In the genomic region with DNA sequence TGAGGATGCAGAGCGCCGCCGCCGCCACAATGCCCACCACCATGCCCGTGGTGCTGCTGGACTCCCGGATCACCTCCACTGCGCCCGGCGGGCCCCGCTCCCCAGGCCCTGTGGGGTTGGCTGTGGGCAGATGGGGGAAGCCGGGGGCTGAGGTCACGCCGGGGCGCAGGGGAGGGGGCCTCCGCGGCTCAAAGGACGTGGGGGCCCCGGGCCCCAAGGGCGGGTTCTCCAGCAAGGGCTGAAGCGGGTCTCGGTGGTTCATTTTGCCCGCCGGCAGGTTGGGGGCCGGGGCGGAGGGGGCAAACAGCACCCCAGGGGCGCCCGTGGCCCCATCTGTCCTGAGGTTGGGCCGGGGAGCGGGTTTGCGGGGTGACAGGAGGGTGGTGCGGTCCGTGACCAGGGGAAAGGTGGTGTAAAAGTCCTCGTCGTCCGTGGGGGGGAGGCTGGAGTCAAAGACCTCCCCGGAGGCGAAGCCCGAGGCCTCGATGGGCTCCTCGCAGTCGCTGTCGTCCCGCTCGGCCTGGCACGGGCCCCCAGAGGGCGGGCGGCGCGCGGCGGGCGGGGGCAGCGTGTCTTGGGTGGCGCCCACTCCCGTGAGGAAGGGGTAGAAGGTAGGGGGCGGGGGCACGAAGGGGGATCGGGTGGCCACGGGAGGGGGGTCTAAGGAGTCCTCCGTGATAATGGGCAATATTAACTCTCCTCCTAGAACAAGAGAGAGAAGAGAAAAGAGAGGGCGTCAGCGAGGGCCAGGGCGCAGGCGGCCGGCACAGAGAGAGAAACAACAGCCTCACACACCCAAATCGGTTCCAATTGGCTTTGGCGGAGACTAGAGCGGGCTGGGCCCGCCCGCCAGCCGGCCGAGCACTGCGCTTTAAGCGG, we compare ENCODE assay signal across 14 cellular contexts. TPM values are rescaled to one million over a fixed set of nuclear protein-coding genes. Genes with fewer than 3 reads are reported as not detected.
A peak's percentile ranks its signal among the peaks of the same experiment; 100 is the strongest.
DNase-seq lines count a peak whose midpoint lies in the region; ATAC-seq and TF ChIP-seq lines count a peak whose summit lies in the region.
"Had no signal": no experiment of that assay in that cellular context is flagged by ENCODE, and none has a peak within 500 bp of the region (broad histone marks: within the 10 kb centered on the region; RNA-seq: fewer than 3 reads in every experiment).

No MANE protein-coding gene starts in this region.

- H3K4me3 Mint-ChIP-seq in stimulated activated naive CD8-positive, alpha-beta T cell treated with anti-CD3 and anti-CD28 coated beads, Interleukin-15, amount 100 ng/mL, for 72 hours = no peak overlapping the region
- no peak overlapping the region for H3K4me3 Mint-ChIP-seq in CD8-positive, alpha-beta T cell
- H3K4me3 Mint-ChIP-seq: activated T-cell treated with anti-CD3 and anti-CD28 coated beads, Interleukin-2, amount 50 U/mL, for 72 hours; dendritic cell treated with granulocyte-macrophage colony-stimulating factor and Interleukin-4, amounts not matched to agents 40 ng/mL and 50 ng/mL, for 4 days had no signal

- peak; percentile 43 for ATAC-seq in stimulated activated naive CD8-positive, alpha-beta T cell treated with anti-CD3 and anti-CD28 coated beads, Interleukin-15, amount 100 ng/mL, for 72 hours
- ATAC-seq in stimulated activated naive CD8-positive, alpha-beta T cell treated with anti-CD3 and anti-CD28 coated beads, Interleukin-15, Interleukin-2, amounts not matched to agents 100 U/mL and 50 U/mL, for 24 hours = no peak
- ATAC-seq in GM18517 (IDR thresholded peaks at IDR 0.05; ENCODE audit: unreplicated experiment) (no peak), HG03521 (IDR thresholded peaks at IDR 0.05; ENCODE audit: unreplicated experiment) (no peak), GM18511 (IDR thresholded peaks at IDR 0.05; ENCODE audit: unreplicated experiment) (no peak)
- no peak for ATAC-seq in CD8-positive, alpha-beta T cell
- ATAC-seq: activated T-cell treated with anti-CD3 and anti-CD28 coated beads, Interleukin-2, amount 50 U/mL, for 72 hours had no signal

- H2BK120ac ChIP-seq in neuronal stem cell (ENCODE audit: low read depth, low read length) = peak overlapping the region; percentile 43

- peaks cover 0 to 2% (median 0%) of the 10 kb centered on the region in 3 experiments for H3K27me3 ChIP-seq in neuronal stem cell (ENCODE audit: control insufficient read depth in 3 of 3, insufficient read depth in 3 of 3, low read depth in 1 of 3, low read length in 3 of 3)
- no peaks in the 10 kb centered on the region for H3K27me3 ChIP-seq in CD8-positive, alpha-beta T cell (ENCODE audit: insufficient read depth, low read length)

- no peak overlapping the region for H3K4ac ChIP-seq in neuronal stem cell (ENCODE audit: low read length)

- no peaks in the 10 kb centered on the region for H3K79me1 ChIP-seq in neuronal stem cell (ENCODE audit: low read depth, low read length)

- no peak for TF ChIP-seq CTCF in fibroblast of villous mesenchyme (IDR thresholded peaks at IDR 0.05; ENCODE audit: insufficient read depth, low read depth, low read length)
- no peak for TF ChIP-seq CTCF in CD8-positive, alpha-beta T cell (IDR thresholded peaks at IDR 0.05)

- no peak overlapping the region for H2AFZ ChIP-seq in neuronal stem cell (ENCODE audit: low read length)
- H2AFZ ChIP-seq: PC-9 had no signal

- no peak overlapping the region for H4K91ac ChIP-seq in neuronal stem cell (ENCODE audit: low read depth, low read length, poor library complexity)

- CTCF ChIA-PET in CD8-positive, alpha-beta T cell (lab: Charles Lee) = no interaction called here

- intact Hi-C loops in CD8-positive, alpha-beta T cell (cut with DNase I, micrococcal nuclease) = no loop called here

- H3K14ac ChIP-seq in neuronal stem cell (ENCODE audit: low read length) = peak overlapping the region; percentile 73

- H3K36me3 Mint-ChIP-seq in CD8-positive, alpha-beta T cell = no peaks in the 10 kb centered on the region

- H3K23ac ChIP-seq in neuronal stem cell (ENCODE audit: low read depth, low read length, poor library complexity) = no peak overlapping the region

- no peak overlapping the region for H3K4me2 ChIP-seq in neuronal stem cell (ENCODE audit: insufficient read depth, low read length, poor library complexity, severe bottlenecking)
- H3K4me2 ChIP-seq: PC-9 had no signal

- POLR2A ChIA-PET in CD8-positive, alpha-beta T cell (lab: Charles Lee) = no interaction called here

- no peak for DNase-seq in stimulated activated naive CD8-positive, alpha-beta T cell treated with anti-CD3 and anti-CD28 coated beads, Interleukin-15, amount 100 ng/mL, for 72 hours
- DNase-seq in stimulated activated naive CD8-positive, alpha-beta T cell treated with anti-CD3 and anti-CD28 coated beads, Interleukin-15, Interleukin-2, amounts not matched to agents 100 U/mL and 50 U/mL, for 24 hours = no peak
- peak; percentile 12 for DNase-seq in fibroblast of villous mesenchyme (ENCODE audit: low read depth)
- DNase-seq in neuronal stem cell (ENCODE audit: low spot score) = no peak
- no peak for DNase-seq in CD8-positive, alpha-beta T cell
- DNase-seq: activated T-cell treated with anti-CD3 and anti-CD28 coated beads, Interleukin-2, amount 50 U/mL, for 72 hours; GF-D8; NCI-H1092; PC-9 had no signal

- no peaks in the 10 kb centered on the region for H3K9me3 Mint-ChIP-seq in stimulated activated naive CD8-positive, alpha-beta T cell treated with anti-CD3 and anti-CD28 coated beads, Interleukin-15, amount 100 ng/mL, for 72 hours
- no peaks in the 10 kb centered on the region for H3K9me3 Mint-ChIP-seq in CD8-positive, alpha-beta T cell
- H3K9me3 Mint-ChIP-seq: activated T-cell treated with anti-CD3 and anti-CD28 coated beads, Interleukin-2, amount 50 U/mL, for 72 hours; dendritic cell treated with granulocyte-macrophage colony-stimulating factor and Interleukin-4, amounts not matched to agents 40 ng/mL and 50 ng/mL, for 4 days had no signal

- peak overlapping the region in 1 of 2 donors; percentile 57 for H3K27ac Mint-ChIP-seq in stimulated activated naive CD8-positive, alpha-beta T cell treated with anti-CD3 and anti-CD28 coated beads, Interleukin-15, amount 100 ng/mL, for 72 hours
- H3K27ac Mint-ChIP-seq in CD8-positive, alpha-beta T cell = no peak overlapping the region
- H3K27ac Mint-ChIP-seq: activated T-cell treated with anti-CD3 and anti-CD28 coated beads, Interleukin-2, amount 50 U/mL, for 72 hours; dendritic cell treated with granulocyte-macrophage colony-stimulating factor and Interleukin-4, amounts not matched to agents 40 ng/mL and 50 ng/mL, for 4 days had no signal

- peaks cover 12 to 17% of the 10 kb centered on the region in 2 donors for H3K4me1 ChIP-seq in neuronal stem cell (ENCODE audit: control insufficient read depth in 2 of 2, insufficient read depth in 1 of 2, low read depth in 1 of 2, low read length in 2 of 2)
- H3K4me1 ChIP-seq in CD8-positive, alpha-beta T cell (ENCODE audit: insufficient read depth, low read length) = peaks cover 8% of the 10 kb centered on the region

- H2BK15ac ChIP-seq in neuronal stem cell (ENCODE audit: low read length) = peak overlapping the region; percentile 24

- H3K4me1 Mint-ChIP-seq in stimulated activated naive CD8-positive, alpha-beta T cell treated with anti-CD3 and anti-CD28 coated beads, Interleukin-15, amount 100 ng/mL, for 72 hours = peaks cover 28% of the 10 kb centered on the region
- H3K4me1 Mint-ChIP-seq in CD8-positive, alpha-beta T cell (ENCODE audit: low read depth) = peaks cover 11% of the 10 kb centered on the region

- H3K9ac ChIP-seq in neuronal stem cell (ENCODE audit: low read depth, low read length, poor library complexity) = peak overlapping the region; percentile 35

- H2BK5ac ChIP-seq in neuronal stem cell (ENCODE audit: low read length) = no peak overlapping the region

- H3K18ac ChIP-seq in neuronal stem cell (ENCODE audit: low read length) = peak overlapping the region; percentile 86

- no peaks in the 10 kb centered on the region for H3K36me3 ChIP-seq in neuronal stem cell (replicated peaks in 1 of 2; ENCODE audit: control insufficient read depth in 2 of 2, insufficient read depth in 2 of 2, low read length in 2 of 2)
- no peaks in the 10 kb centered on the region for H3K36me3 ChIP-seq in CD8-positive, alpha-beta T cell (ENCODE audit: insufficient read depth, low read length)

- H3K27ac ChIP-seq in neuronal stem cell (replicated peaks; ENCODE audit: low read length) = no peak overlapping the region
- H3K27ac ChIP-seq in CD8-positive, alpha-beta T cell (ENCODE audit: low read depth, low read length) = no peak overlapping the region
- H3K27ac ChIP-seq: PC-9 had no signal

- no peak overlapping the region for H4K8ac ChIP-seq in neuronal stem cell (ENCODE audit: low read depth, low read length)

- H3K9me3 ChIP-seq in neuronal stem cell (replicated peaks in 1 of 2; ENCODE audit: control insufficient read depth in 2 of 2, insufficient read depth in 1 of 2, low read depth in 1 of 2, low read length in 2 of 2) = no peaks in the 10 kb centered on the region
- no peaks in the 10 kb centered on the region for H3K9me3 ChIP-seq in CD8-positive, alpha-beta T cell (ENCODE audit: low read length)

- H2BK12ac ChIP-seq in neuronal stem cell (ENCODE audit: low read length) = peak overlapping the region; percentile 6

- H2AK5ac ChIP-seq in neuronal stem cell (ENCODE audit: low read depth, low read length) = peak overlapping the region; percentile 96

- H3K4me3 ChIP-seq in fibroblast of villous mesenchyme (ENCODE audit: low read depth, low read length) = no peak overlapping the region
- no peak overlapping the region for H3K4me3 ChIP-seq in neuronal stem cell (ENCODE audit: low read length in 2 of 2)
- no peak overlapping the region for H3K4me3 ChIP-seq in CD8-positive, alpha-beta T cell (ENCODE audit: low read depth, low read length)
- H3K4me3 ChIP-seq: PC-9 had no signal

- peaks cover 13% of the 10 kb centered on the region for H3K27me3 Mint-ChIP-seq in stimulated activated naive CD8-positive, alpha-beta T cell treated with anti-CD3 and anti-CD28 coated beads, Interleukin-15, amount 100 ng/mL, for 72 hours
- H3K27me3 Mint-ChIP-seq in CD8-positive, alpha-beta T cell (ENCODE audit: low read depth) = no peaks in the 10 kb centered on the region

- no CpG with 5 or more reads among the region's 74 CpGs for WGBS in neuronal stem cell (ENCODE audit: extremely low coverage in 2 of 2, insufficient read length in 2 of 2, insufficient replicate concordance in 1 of 2), 2 donors

RNA-seq across cellular contexts. Expression of gene SLC22A12, which starts 16.6 kb away (rescaled TPM):
- total RNA-seq in fibroblast of villous mesenchyme = not detected in 2 replicates
- not detected for polyA plus RNA-seq in neuronal stem cell (2013, experiment 1 of 2)
- polyA plus RNA-seq in neuronal stem cell (2013, experiment 2 of 2) = not detected
- total RNA-seq in CD8-positive, alpha-beta T cell = not detected
- total RNA-seq: activated T-cell treated with anti-CD3 and anti-CD28 coated beads, Interleukin-2, amount 50 U/mL, for 72 hours; PC-9; posterior vena cava had no signal

RNA-seq across cellular contexts. Expression of gene SLC22A11, which starts 51.9 kb away (rescaled TPM):
- total RNA-seq in fibroblast of villous mesenchyme = under 0.01 TPM in 1 of 2 replicates, not detected in the other
- polyA plus RNA-seq in neuronal stem cell (2013, experiment 1 of 2) = 0.04 TPM
- not detected for polyA plus RNA-seq in neuronal stem cell (2013, experiment 2 of 2)
- total RNA-seq in CD8-positive, alpha-beta T cell = not detected
- total RNA-seq: activated T-cell treated with anti-CD3 and anti-CD28 coated beads, Interleukin-2, amount 50 U/mL, for 72 hours had no signal
